In genomic region chr6:3753228-3753795, GRCh38 we compare ENCODE assay signal across 1 cellular context.
TF ChIP-seq lines count a peak whose summit lies in the region.

No MANE protein-coding gene starts in this region.

TF ChIP-seq in GM12878, 131 proteins besides CTCF, POLR2A, EP300 and RAD21:
- TF ChIP-seq RFX5 (IDR thresholded peaks at IDR 0.05; ENCODE audit: low read depth, low read length) = no peak
- no peak for TF ChIP-seq STAT1 (conservative IDR thresholded peaks at IDR 0.05)
- no peak for TF ChIP-seq RCOR1 (conservative IDR thresholded peaks at IDR 0.05; ENCODE audit: low read depth, low read length)
- no peak for TF ChIP-seq USF2 (IDR thresholded peaks at IDR 0.05; ENCODE audit: borderline replicate concordance, low read depth, low read length)
- TF ChIP-seq ZNF384 (IDR thresholded peaks at IDR 0.05; ENCODE audit: borderline replicate concordance, low read depth, low read length) = no peak
- TF ChIP-seq MXI1 (IDR thresholded peaks at IDR 0.05; ENCODE audit: low read depth, low read length) = no peak
- TF ChIP-seq ZZZ3 (IDR thresholded peaks at IDR 0.05; ENCODE audit: control insufficient read depth, insufficient read length, low read depth) = no peak
- TF ChIP-seq BCL11A (IDR thresholded peaks at IDR 0.05; ENCODE audit: low read depth, low read length) = no peak
- no peak for TF ChIP-seq CEBPB (IDR thresholded peaks at IDR 0.05; ENCODE audit: borderline replicate concordance in 1 of 2, low read depth in 2 of 2, low read length in 2 of 2)
- no peak for TF ChIP-seq NR2C2 (IDR thresholded peaks at IDR 0.05; ENCODE audit: borderline replicate concordance, control insufficient read depth, insufficient read length, low read depth)
- TF ChIP-seq SMAD1 (IDR thresholded peaks at IDR 0.05; ENCODE audit: low read depth, partially characterized antibody) = no peak
- TF ChIP-seq ZNF217 (IDR thresholded peaks at IDR 0.05) = no peak
- no peak for TF ChIP-seq ATF7 (IDR thresholded peaks at IDR 0.05; ENCODE audit: low read depth)
- TF ChIP-seq ZNF622 (IDR thresholded peaks at IDR 0.05) = no peak
- no peak for TF ChIP-seq CBFB (IDR thresholded peaks at IDR 0.05; ENCODE audit: low read depth)
- TF ChIP-seq CHD2 (IDR thresholded peaks at IDR 0.05; ENCODE audit: borderline replicate concordance, low read depth, low read length) = no peak
- no peak for TF ChIP-seq NBN (IDR thresholded peaks at IDR 0.05)
- TF ChIP-seq, protein P1, sequence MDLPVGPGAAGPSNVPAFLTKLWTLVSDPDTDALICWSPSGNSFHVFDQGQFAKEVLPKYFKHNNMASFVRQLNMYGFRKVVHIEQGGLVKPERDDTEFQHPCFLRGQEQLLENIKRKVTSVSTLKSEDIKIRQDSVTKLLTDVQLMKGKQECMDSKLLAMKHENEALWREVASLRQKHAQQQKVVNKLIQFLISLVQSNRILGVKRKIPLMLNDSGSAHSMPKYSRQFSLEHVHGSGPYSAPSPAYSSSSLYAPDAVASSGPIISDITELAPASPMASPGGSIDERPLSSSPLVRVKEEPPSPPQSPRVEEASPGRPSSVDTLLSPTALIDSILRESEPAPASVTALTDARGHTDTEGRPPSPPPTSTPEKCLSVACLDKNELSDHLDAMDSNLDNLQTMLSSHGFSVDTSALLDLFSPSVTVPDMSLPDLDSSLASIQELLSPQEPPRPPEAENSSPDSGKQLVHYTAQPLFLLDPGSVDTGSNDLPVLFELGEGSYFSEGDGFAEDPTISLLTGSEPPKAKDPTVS (IDR thresholded peaks at IDR 0.05; ENCODE audit: low read depth, low read length) = no peak
